29 cellular contexts compared by ENCODE assay signal in genomic region chr15:40425681-40426080, GRCh38.
"Had no signal": no experiment of that assay in that cellular context is flagged by ENCODE, and none has a peak within 500 bp of the region (broad histone marks: within the 10 kb centered on the region; RNA-seq: fewer than 3 reads in every experiment).

No MANE protein-coding gene starts in this region.

- H3K27ac Mint-ChIP-seq: stimulated activated memory B cell treated with anti-CD40 and anti-IgM and Interleukin-4, amounts not matched to agents 10 μg/mL and 1 μg/mL and 100 μg/mL, for 72 hours; stimulated activated naive B cell treated with anti-CD40 and anti-IgM and Interleukin-4, amounts not matched to agents 10 μg/mL and 1 μg/mL and 100 μg/mL, for 72 hours; stimulated activated naive CD8-positive, alpha-beta T cell treated with anti-CD3 and anti-CD28 coated beads, Interleukin-15, Interleukin-2, amounts not matched to agents 100 ng/mL and 50 ng/mL, for 24 hours; type B pancreatic cell had no signal

- ATAC-seq: stimulated activated effector memory CD8-positive, alpha-beta T cell treated with anti-CD3 and anti-CD28 coated beads, Interleukin-12 subunit alpha, Interleukin-12 subunit beta, amount 100 ng/mL, for 72 hours; stimulated activated memory B cell treated with anti-CD40 and anti-IgM and Interleukin-4, amounts not matched to agents 10 μg/mL and 1 μg/mL and 100 μg/mL, for 72 hours; stimulated activated naive B cell treated with anti-CD40 and anti-IgM and Interleukin-4, amounts not matched to agents 10 μg/mL and 1 μg/mL and 100 μg/mL, for 72 hours; stimulated activated naive CD8-positive, alpha-beta T cell treated with anti-CD3 and anti-CD28 coated beads, Interleukin-15, amount 100 ng/mL, for 72 hours; stimulated activated naive CD8-positive, alpha-beta T cell treated with anti-CD3 and anti-CD28 coated beads, Interleukin-15, Interleukin-2, amounts not matched to agents 100 U/mL and 50 U/mL, for 24 hours; upper lobe of right lung had no signal

- H3K27ac ChIP-seq: stomach, suprapubic skin, testis, thoracic aorta, thyroid gland, tibial artery, tibial nerve, transverse colon, upper lobe of left lung, upper lobe of right lung, uterus, vagina had no signal

- H3K27me3 ChIP-seq: stomach, suprapubic skin, testis, thyroid gland, tibial artery, tibial nerve, transverse colon, upper lobe of left lung, upper lobe of right lung, uterus, vagina had no signal

- H3K9me3 ChIP-seq: stomach, suprapubic skin, testis, thoracic aorta, thyroid gland, tibial artery, tibial nerve, transverse colon, upper lobe of left lung, upper lobe of right lung, uterus, vagina had no signal

- H3K36me3 ChIP-seq: suprapubic skin, thoracic aorta, thyroid gland, transverse colon, upper lobe of right lung, uterus, vagina had no signal

- H3K4me3 Mint-ChIP-seq: stimulated activated effector memory CD8-positive, alpha-beta T cell treated with anti-CD3 and anti-CD28 coated beads, Interleukin-12 subunit alpha, Interleukin-12 subunit beta, amount 100 ng/mL, for 72 hours; stimulated activated memory B cell treated with anti-CD40 and anti-IgM and Interleukin-4, amounts not matched to agents 10 μg/mL and 1 μg/mL and 100 μg/mL, for 72 hours; stimulated activated naive B cell treated with anti-CD40 and anti-IgM and Interleukin-4, amounts not matched to agents 10 μg/mL and 1 μg/mL and 100 μg/mL, for 72 hours; stimulated activated naive CD8-positive, alpha-beta T cell treated with anti-CD3 and anti-CD28 coated beads, Interleukin-15, amount 100 ng/mL, for 72 hours; stimulated activated naive CD8-positive, alpha-beta T cell treated with anti-CD3 and anti-CD28 coated beads, Interleukin-15, Interleukin-2, amounts not matched to agents 100 ng/mL and 50 ng/mL, for 24 hours; type B pancreatic cell had no signal

- H3K9me3 Mint-ChIP-seq: stimulated activated effector memory CD8-positive, alpha-beta T cell treated with anti-CD3 and anti-CD28 coated beads, Interleukin-12 subunit alpha, Interleukin-12 subunit beta, amount 100 ng/mL, for 72 hours; stimulated activated memory B cell treated with anti-CD40 and anti-IgM and Interleukin-4, amounts not matched to agents 10 μg/mL and 1 μg/mL and 100 μg/mL, for 72 hours; stimulated activated naive B cell treated with anti-CD40 and anti-IgM and Interleukin-4, amounts not matched to agents 10 μg/mL and 1 μg/mL and 100 μg/mL, for 72 hours; stimulated activated naive CD8-positive, alpha-beta T cell treated with anti-CD3 and anti-CD28 coated beads, Interleukin-15, amount 100 ng/mL, for 72 hours; stimulated activated naive CD8-positive, alpha-beta T cell treated with anti-CD3 and anti-CD28 coated beads, Interleukin-15, Interleukin-2, amounts not matched to agents 100 ng/mL and 50 ng/mL, for 24 hours; type B pancreatic cell had no signal

- DNase-seq: stimulated activated CD4-positive, alpha-beta T cell treated with anti-CD3 and anti-CD28 coated beads, Interleukin-2, amount 100 ng/mL, for 48 hours; stimulated activated CD4-positive, alpha-beta T cell treated with anti-CD3 and anti-CD28 coated beads, Interleukin-4, amount 100 ng/mL, for 1 hour; stimulated activated CD4-positive, alpha-beta T cell treated with anti-CD3 and anti-CD28 coated beads, Interleukin-4, amount 100 ng/mL, for 24 hours; stimulated activated CD4-positive, alpha-beta T cell treated with anti-CD3 and anti-CD28 coated beads, Interleukin-4, amount 100 ng/mL, for 4 hours; stimulated activated CD8-positive, alpha-beta memory T cell treated with anti-CD3 and anti-CD28 coated beads, Interleukin-4, amount 100 ng/mL, for 48 hours; stimulated activated naive B cell treated with anti-CD40 and anti-IgM and Interleukin-4, amounts not matched to agents 10 μg/mL and 1 μg/mL and 100 μg/mL, for 72 hours; stimulated activated naive CD4-positive, alpha-beta T cell; stimulated activated naive CD4-positive, alpha-beta T cell treated with Interleukin-2 at 50 U/mL for 16 hours; stimulated activated naive CD8-positive, alpha-beta T cell treated with anti-CD3 and anti-CD28 coated beads, Interleukin-15, amount 100 ng/mL, for 72 hours; stimulated activated naive CD8-positive, alpha-beta T cell treated with anti-CD3 and anti-CD28 coated beads, Interleukin-15, Interleukin-2, amounts not matched to agents 100 U/mL and 50 U/mL, for 24 hours; stomach; substantia nigra; testis; thyroid gland; tibial artery; transverse colon; trophoblast cell; upper lobe of left lung; upper lobe of right lung; uterus had no signal

- H3K4me1 Mint-ChIP-seq: stimulated activated effector memory CD8-positive, alpha-beta T cell treated with anti-CD3 and anti-CD28 coated beads, Interleukin-12 subunit alpha, Interleukin-12 subunit beta, amount 100 ng/mL, for 72 hours; stimulated activated naive B cell treated with anti-CD40 and anti-IgM and Interleukin-4, amounts not matched to agents 10 μg/mL and 1 μg/mL and 100 μg/mL, for 72 hours had no signal

- H3K4me3 ChIP-seq: stomach, suprapubic skin, testis, thoracic aorta, thyroid gland, tibial artery, tibial nerve, transverse colon, upper lobe of left lung, upper lobe of right lung, uterus, vagina had no signal

- H3K27me3 Mint-ChIP-seq: stimulated activated memory B cell treated with anti-CD40 and anti-IgM and Interleukin-4, amounts not matched to agents 10 μg/mL and 1 μg/mL and 100 μg/mL, for 72 hours; stimulated activated naive B cell treated with anti-CD40 and anti-IgM and Interleukin-4, amounts not matched to agents 10 μg/mL and 1 μg/mL and 100 μg/mL, for 72 hours; stimulated activated naive CD8-positive, alpha-beta T cell treated with anti-CD3 and anti-CD28 coated beads, Interleukin-15, amount 100 ng/mL, for 72 hours; stimulated activated naive CD8-positive, alpha-beta T cell treated with anti-CD3 and anti-CD28 coated beads, Interleukin-15, Interleukin-2, amounts not matched to agents 100 ng/mL and 50 ng/mL, for 24 hours had no signal

- H3K36me3 Mint-ChIP-seq: stimulated activated effector memory CD8-positive, alpha-beta T cell treated with anti-CD3 and anti-CD28 coated beads, Interleukin-12 subunit alpha, Interleukin-12 subunit beta, amount 100 ng/mL, for 72 hours; type B pancreatic cell had no signal

- FAIRE-seq: urothelium cell line had no signal
